In the genomic region with DNA sequence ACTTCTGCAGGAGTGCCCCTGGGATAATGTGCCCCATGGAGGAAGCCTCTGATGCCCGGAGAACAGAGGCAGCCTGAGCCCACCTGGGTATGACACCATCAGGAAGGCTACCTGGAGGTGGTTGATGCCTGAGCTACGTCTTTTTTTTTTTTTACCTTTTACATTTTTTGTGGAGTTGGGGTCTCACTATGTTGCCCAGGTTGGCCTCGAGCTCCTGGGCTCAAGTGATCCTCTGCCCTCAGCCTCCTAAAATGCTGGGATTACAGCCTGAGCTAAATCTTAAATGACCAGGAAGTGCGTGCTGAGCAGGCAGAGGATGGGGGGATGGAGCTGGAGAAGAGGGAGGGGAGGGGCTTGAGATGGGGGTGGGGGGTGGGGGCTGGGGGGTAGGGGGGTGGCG, we compare ENCODE assay signal across 28 cellular contexts. TPM values are rescaled to one million over a fixed set of nuclear protein-coding genes. Genes with fewer than 3 reads are reported as not detected.
"Had no signal": no experiment of that assay in that cellular context is flagged by ENCODE, and none has a peak within 500 bp of the region (broad histone marks: within the 10 kb centered on the region; RNA-seq: fewer than 3 reads in every experiment).

No MANE protein-coding gene starts in this region.

- H3K9me3 ChIP-seq: ovary, psoas muscle, spleen, suprapubic skin, testis, tibial artery, transverse colon, upper lobe of right lung, uterus had no signal

- H3K4me1 ChIP-seq: neural progenitor cell, parathyroid adenoma, psoas muscle, spleen, suprapubic skin, testis, tibial artery, transverse colon, upper lobe of right lung, uterus had no signal

- ATAC-seq: natural killer cell; psoas muscle; right cardiac atrium; sciatic nerve; stimulated activated memory B cell treated with anti-CD40 and anti-IgM and Interleukin-4, amounts not matched to agents 10 μg/mL and 1 μg/mL and 100 μg/mL, for 72 hours; stimulated activated naive CD8-positive, alpha-beta T cell treated with anti-CD3 and anti-CD28 coated beads, Interleukin-15, amount 100 ng/mL, for 72 hours; stimulated activated naive CD8-positive, alpha-beta T cell treated with anti-CD3 and anti-CD28 coated beads, Interleukin-15, Interleukin-2, amounts not matched to agents 100 U/mL and 50 U/mL, for 24 hours; upper lobe of right lung had no signal

- H3K4me3 ChIP-seq: neural progenitor cell, ovary, psoas muscle, skin epidermis, smooth muscle cell, spleen, suprapubic skin, testis, tibial artery, transverse colon, upper lobe of right lung, uterus had no signal

- H3K4me2 ChIP-seq: neural progenitor cell, smooth muscle cell had no signal

- DNase-seq: natural killer cell; occipital lobe; ovary; psoas muscle; right cardiac atrium; spleen; stimulated activated CD4-positive, alpha-beta T cell treated with anti-CD3 and anti-CD28 coated beads, Interleukin-12 subunit alpha, Interleukin-12 subunit beta, amount 100 ng/mL, for 4 hours; stimulated activated CD4-positive, alpha-beta T cell treated with anti-CD3 and anti-CD28 coated beads, Interleukin-1b, Interleukin-23, amount 100 ng/mL, for 48 hours; stimulated activated CD4-positive, alpha-beta T cell treated with anti-CD3 and anti-CD28 coated beads, Interleukin-4, amount 100 ng/mL, for 1 hour; stimulated activated CD4-positive, alpha-beta T cell treated with anti-CD3 and anti-CD28 coated beads, Interleukin-4, amount 100 ng/mL, for 4 hours; stimulated activated CD8-positive, alpha-beta memory T cell treated with anti-CD3 and anti-CD28 coated beads, Interleukin-4, amount 100 ng/mL, for 48 hours; stimulated activated naive CD4-positive, alpha-beta T cell; stimulated activated naive CD8-positive, alpha-beta T cell treated with anti-CD3 and anti-CD28 coated beads, Interleukin-15, amount 100 ng/mL, for 72 hours; stimulated activated naive CD8-positive, alpha-beta T cell treated with anti-CD3 and anti-CD28 coated beads, Interleukin-15, Interleukin-2, amounts not matched to agents 100 U/mL and 50 U/mL, for 24 hours; substantia nigra; testis; tibial artery; transverse colon; upper lobe of right lung; uterus had no signal

- H3K9ac ChIP-seq: neural progenitor cell, parathyroid adenoma had no signal

- H3K36me3 ChIP-seq: neural progenitor cell, ovary, spleen, suprapubic skin, tibial artery, upper lobe of right lung, uterus had no signal

- H3K27me3 ChIP-seq: neural progenitor cell, ovary, suprapubic skin, testis, tibial artery, transverse colon, upper lobe of right lung, uterus had no signal

- H2AFZ ChIP-seq: neural progenitor cell, parathyroid adenoma had no signal

- H3K27ac ChIP-seq: neural progenitor cell, ovary, parathyroid adenoma, psoas muscle, skin epidermis, spleen, suprapubic skin, testis, tibial artery, transverse colon, upper lobe of right lung, uterus had no signal

RNA-seq across cellular contexts. Expression of gene ABCC6, which starts 32.7 kb away (rescaled TPM):
- polyA plus RNA-seq: neural cell had no signal
